Comparison of ENCODE assay signal across 8 cellular contexts in genomic region chr19:57362419-57362818, GRCh38. TPM values are rescaled to one million over a fixed set of nuclear protein-coding genes. Genes with fewer than 3 reads are reported as not detected.
DNase-seq lines count a peak whose midpoint lies in the region; ATAC-seq and TF ChIP-seq lines count a peak whose summit lies in the region.

No MANE protein-coding gene starts in this region.

- H3K4me2 ChIP-seq in PC-3 (ENCODE audit: low read length) (peak overlapping the region; percentile 85), neuronal stem cell (ENCODE audit: insufficient read depth, low read length, poor library complexity, severe bottlenecking) (no peak overlapping the region)

- CTCF ChIA-PET in CD8-positive, alpha-beta T cell (lab: Charles Lee): no interaction called here
- CTCF ChIA-PET in PC-3 (lab: Charles Lee): no interaction called here

- H4K20me1 ChIP-seq in PC-3 (ENCODE audit: low read length): no peaks in the 10 kb centered on the region

- H3K23ac ChIP-seq in neuronal stem cell (ENCODE audit: low read depth, low read length, poor library complexity): no peak overlapping the region

- peak overlapping the region; percentile 63 for H3K4me3 ChIP-seq in CD8-positive, alpha-beta T cell (ENCODE audit: low read depth, low read length)
- H3K4me3 ChIP-seq in PC-3 (ENCODE audit: low read length): peak overlapping the region; percentile 80
- peak overlapping the region in 1 of 2 donors; percentile 68 for H3K4me3 ChIP-seq in neuronal stem cell (ENCODE audit: low read length in 2 of 2)

- no peak overlapping the region for H3K18ac ChIP-seq in neuronal stem cell (ENCODE audit: low read length)

- H3K14ac ChIP-seq in neuronal stem cell (ENCODE audit: low read length): no peak overlapping the region

- intact Hi-C loops in CD8-positive, alpha-beta T cell (cut with DNase I, micrococcal nuclease): loop anchor here (2.0 to 10.0 kb wide), 4 partner anchors 72 to 968 kb away; partner anchors contain the start of genes ZNF264 (in 1 of the 2), ZNF582 (in 1 of the 2), ZNF606 (in 1 of the 2) and ZNF749 (in 1 of the 2)
- intact Hi-C loops in PC-3 (cut with micrococcal nuclease): no loop called here

- H4K91ac ChIP-seq in neuronal stem cell (ENCODE audit: low read depth, low read length, poor library complexity): no peak overlapping the region

- no peak overlapping the region for H2BK12ac ChIP-seq in neuronal stem cell (ENCODE audit: low read length)

- peaks cover 2% of the 10 kb centered on the region for H3K79me1 ChIP-seq in neuronal stem cell (ENCODE audit: low read depth, low read length)

- peak overlapping the region; percentile 86 for H3K4me3 Mint-ChIP-seq in CD8-positive, alpha-beta T cell
- peak overlapping the region; percentile 97 for H3K4me3 Mint-ChIP-seq in endothelial cell (ENCODE audit: unreplicated experiment)

- peaks cover 44% of the 10 kb centered on the region for H3K36me3 Mint-ChIP-seq in CD8-positive, alpha-beta T cell
- H3K36me3 Mint-ChIP-seq in endothelial cell (ENCODE audit: low read depth, unreplicated experiment): peaks cover 20% of the 10 kb centered on the region

- no peak overlapping the region for H2BK5ac ChIP-seq in neuronal stem cell (ENCODE audit: low read length)

- H2AFZ ChIP-seq in PC-3 (ENCODE audit: low read length) (peak overlapping the region; percentile 90), neuronal stem cell (ENCODE audit: low read length) (peak overlapping the region; percentile 73)

- BruUV-seq in PC-3 (replicated peaks; lab: Mats Ljungman, UMichigan): no TSS peak

- H3K27ac ChIP-seq in CD8-positive, alpha-beta T cell (ENCODE audit: low read depth, low read length): peak overlapping the region; percentile 81
- H3K27ac ChIP-seq in PC-3 (ENCODE audit: low read length) (no peak overlapping the region; the same call in 1 of the 2 replicates), neuronal stem cell (replicated peaks; ENCODE audit: low read length) (no peak overlapping the region)

- H3K9me3 Mint-ChIP-seq in CD8-positive, alpha-beta T cell: peaks cover 34% of the 10 kb centered on the region
- no peaks in the 10 kb centered on the region for H3K9me3 Mint-ChIP-seq in endothelial cell (ENCODE audit: unreplicated experiment)

- H3K27me3 ChIP-seq in CD8-positive, alpha-beta T cell (ENCODE audit: insufficient read depth, low read length): no peaks in the 10 kb centered on the region
- H3K27me3 ChIP-seq in PC-3 (ENCODE audit: low read length) (no peaks in the 10 kb centered on the region), neuronal stem cell (ENCODE audit: control insufficient read depth in 3 of 3, insufficient read depth in 3 of 3, low read depth in 1 of 3, low read length in 3 of 3) (no peaks in the 10 kb centered on the region)

- no peak for ATAC-seq in CD8-positive, alpha-beta T cell
- ATAC-seq in PC-3 (no peak), GM21381 (IDR thresholded peaks at IDR 0.05; ENCODE audit: unreplicated experiment) (no peak)

- H3K4ac ChIP-seq in neuronal stem cell (ENCODE audit: low read length): no peak overlapping the region

- peaks cover 18% of the 10 kb centered on the region for H3K4me1 Mint-ChIP-seq in CD8-positive, alpha-beta T cell (ENCODE audit: low read depth)
- H3K4me1 Mint-ChIP-seq in endothelial cell (ENCODE audit: unreplicated experiment): peaks cover 11% of the 10 kb centered on the region

- no peak for TF ChIP-seq CTCF in CD8-positive, alpha-beta T cell (IDR thresholded peaks at IDR 0.05)
- TF ChIP-seq CTCF in PC-3 (conservative IDR thresholded peaks at IDR 0.05; ENCODE audit: low read depth, low read length) (no peak), endothelial cell (IDR thresholded peaks at IDR 0.05; ENCODE audit: unreplicated experiment) (no peak)

- no peak overlapping the region for H2BK120ac ChIP-seq in neuronal stem cell (ENCODE audit: low read depth, low read length)

- H3K4me1 ChIP-seq in CD8-positive, alpha-beta T cell (ENCODE audit: insufficient read depth, low read length): peaks cover 12% of the 10 kb centered on the region
- H3K4me1 ChIP-seq in PC-3 (ENCODE audit: insufficient read depth, low read length) (peaks cover 13% of the 10 kb centered on the region), neuronal stem cell (ENCODE audit: control insufficient read depth in 2 of 2, insufficient read depth in 1 of 2, low read depth in 1 of 2, low read length in 2 of 2) (peaks cover 0 to 4% of the 10 kb centered on the region in 2 donors)

- H3K9ac ChIP-seq in PC-3 (ENCODE audit: low read length) (peak overlapping the region; percentile 55), neuronal stem cell (ENCODE audit: low read depth, low read length, poor library complexity) (no peak overlapping the region)

- no peaks in the 10 kb centered on the region for H3K9me2 ChIP-seq in PC-3 (replicated peaks; ENCODE audit: low read length)

- H4K8ac ChIP-seq in neuronal stem cell (ENCODE audit: low read depth, low read length): no peak overlapping the region

- no peak for DNase-seq in CD8-positive, alpha-beta T cell
- DNase-seq in PC-3 (no peak), endothelial cell (ENCODE audit: low spot score) (no peak), neuronal stem cell (ENCODE audit: low spot score) (no peak), SKM-1 (lab: John Stamatoyannopoulos, UW; ENCODE audit: unreplicated experiment) (no peak), iPS-NIHi7 (ENCODE audit: extremely low spot score) (no peak)
- DNase-seq in activated T-cell treated with anti-CD3 and anti-CD28 coated beads, Interleukin-2, amount 50 U/mL, for 1 hour: no peak

- peaks cover 23% of the 10 kb centered on the region for H3K79me2 ChIP-seq in PC-3 (ENCODE audit: low read length)

- no peak overlapping the region for H2AK5ac ChIP-seq in neuronal stem cell (ENCODE audit: low read depth, low read length)

- H3K27me3 Mint-ChIP-seq in CD8-positive, alpha-beta T cell (ENCODE audit: low read depth): no peaks in the 10 kb centered on the region
- H3K27me3 Mint-ChIP-seq in endothelial cell (ENCODE audit: unreplicated experiment): peaks cover 7% of the 10 kb centered on the region

- POLR2A ChIA-PET in CD8-positive, alpha-beta T cell (lab: Charles Lee): interaction anchor here (1.0 to 1.3 kb wide), 2 partner anchors 27 to 365 kb away, joined by 3 to 4 read pairs; partner anchors contain the start of genes ZNF548 and ZNF671
- POLR2A ChIA-PET in PC-3 (lab: Charles Lee; ENCODE audit: unreplicated experiment): no interaction called here

- no peak overlapping the region for H2BK15ac ChIP-seq in neuronal stem cell (ENCODE audit: low read length)

- H3K9me3 ChIP-seq in CD8-positive, alpha-beta T cell (ENCODE audit: low read length): peaks cover 22% of the 10 kb centered on the region
- H3K9me3 ChIP-seq in PC-3 (ENCODE audit: low read length): no peaks in the 10 kb centered on the region
- H3K9me3 ChIP-seq in neuronal stem cell (replicated peaks in 1 of 2; ENCODE audit: control insufficient read depth in 2 of 2, insufficient read depth in 1 of 2, low read depth in 1 of 2, low read length in 2 of 2): no peaks in the 10 kb centered on the region

- no CpG with 5 or more reads among the region's 2 CpGs for WGBS in neuronal stem cell (ENCODE audit: extremely low coverage in 2 of 2, insufficient read length in 2 of 2, insufficient replicate concordance in 1 of 2), 2 donors

- H3K27ac Mint-ChIP-seq in CD8-positive, alpha-beta T cell: peak overlapping the region; percentile 98
- peak overlapping the region; percentile 96 for H3K27ac Mint-ChIP-seq in endothelial cell (ENCODE audit: unreplicated experiment)

- H3F3A ChIP-seq in PC-3 (ENCODE audit: low read length, unreplicated experiment): no peaks in the 10 kb centered on the region

- H3K36me3 ChIP-seq in CD8-positive, alpha-beta T cell (ENCODE audit: insufficient read depth, low read length): no peaks in the 10 kb centered on the region
- H3K36me3 ChIP-seq in PC-3 (ENCODE audit: low read depth, low read length) (peaks cover 20% of the 10 kb centered on the region), neuronal stem cell (replicated peaks in 1 of 2; ENCODE audit: control insufficient read depth in 2 of 2, insufficient read depth in 2 of 2, low read length in 2 of 2) (peaks cover 14 to 26% of the 10 kb centered on the region in 2 donors)

RNA-seq across cellular contexts. Expression of gene TRAPPC2B, which starts 0.9 kb away (rescaled TPM):
- total RNA-seq in CD8-positive, alpha-beta T cell: 1 to 10 TPM; 8.6 to 9.9 TPM
- total RNA-seq in PC-3 (2014; rRNA removed) (16.1 and 21.0 TPM in 2 replicates), endothelial cell (ENCODE audit: unreplicated experiment) (13.0 TPM)
- polyA plus RNA-seq in neuronal stem cell (2013, experiment 1 of 2): 19.7 TPM
- 19.5 TPM for polyA plus RNA-seq in neuronal stem cell (2013, experiment 2 of 2)

RNA-seq across cellular contexts. Expression of gene ZNF547, which starts 0.9 kb away (rescaled TPM):
- total RNA-seq in CD8-positive, alpha-beta T cell: under 1 TPM; 0.72 to 0.81 TPM
- total RNA-seq in PC-3 (2014; rRNA removed) (0.81 and 3.2 TPM in 2 replicates), endothelial cell (ENCODE audit: unreplicated experiment) (4.8 TPM)
- 0.60 TPM for polyA plus RNA-seq in neuronal stem cell (2013, experiment 1 of 2)
- polyA plus RNA-seq in neuronal stem cell (2013, experiment 2 of 2): 0.87 TPM

RNA-seq across cellular contexts. Expression of gene ZNF304, which starts 11.3 kb away (rescaled TPM):
- total RNA-seq in CD8-positive, alpha-beta T cell: 1 to 10 TPM; 8.6 TPM
- total RNA-seq in PC-3 (2014; rRNA removed): 8.1 and 8.2 TPM in 2 replicates
- total RNA-seq in endothelial cell (ENCODE audit: unreplicated experiment): 15.7 TPM
- 3.4 TPM for polyA plus RNA-seq in neuronal stem cell (2013, experiment 1 of 2)
- 3.3 TPM for polyA plus RNA-seq in neuronal stem cell (2013, experiment 2 of 2)

RNA-seq across cellular contexts. Expression of gene ZNF548, which starts 27.2 kb away (rescaled TPM):
- total RNA-seq in CD8-positive, alpha-beta T cell: 10 to 100 TPM; 75.4 to 79.1 TPM
- total RNA-seq in PC-3 (2014; rRNA removed) (14.4 and 21.8 TPM in 2 replicates), endothelial cell (ENCODE audit: unreplicated experiment) (26.1 TPM)
- polyA plus RNA-seq in neuronal stem cell (2013, experiment 1 of 2): 9.3 TPM
- 9.1 TPM for polyA plus RNA-seq in neuronal stem cell (2013, experiment 2 of 2)

RNA-seq across cellular contexts. Expression of gene ZNF543, which starts 42.1 kb away (rescaled TPM):
- 1 to 10 TPM; 4.3 to 4.9 TPM for total RNA-seq in CD8-positive, alpha-beta T cell
- total RNA-seq in PC-3 (2014; rRNA removed): 5.2 and 7.6 TPM in 2 replicates
- 13.7 TPM for total RNA-seq in endothelial cell (ENCODE audit: unreplicated experiment)
- polyA plus RNA-seq in neuronal stem cell (2013, experiment 1 of 2): 4.2 TPM
- polyA plus RNA-seq in neuronal stem cell (2013, experiment 2 of 2): 4.7 TPM
